ENCODE assay signal across 27 cellular contexts in genomic region chr17:46853896-46854444, GRCh38. TPM values are rescaled to one million over a fixed set of nuclear protein-coding genes. Genes with fewer than 3 reads are reported as not detected.
DNase-seq lines count a peak whose midpoint lies in the region; TF ChIP-seq lines count a peak whose summit lies in the region.
"Had no signal": no experiment of that assay in that cellular context is flagged by ENCODE, and none has a peak within 500 bp of the region (broad histone marks: within the 10 kb centered on the region; RNA-seq: fewer than 3 reads in every experiment).

No MANE protein-coding gene starts in this region.

- peak; percentile 42 for DNase-seq in EL
- DNase-seq in M059J (ENCODE audit: low read depth), result peak; percentile 50
- peak; percentile 72 for DNase-seq in epithelial cell of esophagus (ENCODE audit: low read depth)
- DNase-seq in non-pigmented ciliary epithelial cell (ENCODE audit: low read depth), result peak; percentile 14
- no peak for DNase-seq in GM10266 (ENCODE audit: extremely low spot score)
- DNase-seq in activated CD4-positive, alpha-beta T cell treated with anti-CD3 and anti-CD28 coated beads, Interleukin-2, amount 10 ng/mL, durations not matched to agents 24 days and 14 days, result no peak
- no peak for DNase-seq in progenitor cell of endocrine pancreas (ENCODE audit: low spot score, unreplicated experiment)
- DNase-seq in activated effector memory CD4-positive, alpha-beta T cell treated with Interleukin-2 at 50 U/mL for 16 hours, result no peak
- DNase-seq: activated B cell treated with CpG ODN at 0.5 μM for 24 hours; activated CD4-positive, alpha-beta T cell treated with anti-CD3 and anti-CD28 coated beads, Interleukin-2, amount 50 U/mL, for 48 hours; activated CD8-positive, alpha-beta memory T cell treated with anti-CD3 and anti-CD28 coated beads, Interleukin-2, amount 50 U/mL, for 48 hours; activated naive CD8-positive, alpha-beta T cell treated with anti-CD3 and anti-CD28 coated beads, Interleukin-2, amount 10 ng/mL, durations not matched to agents 7 days and 5 days; CD4-positive, alpha-beta memory T cell; GDM1; immature natural killer cell; left ventricle myocardium superior; mucosa of descending colon; NCI-H1092 treated with DMSO at 0.1 percent for 48 hours; NCI-H2029 treated with DMSO at 0.1 percent for 48 hours; NCI-H446; small intestine; testis had no signal

- H3K4me3 ChIP-seq in epithelial cell of esophagus (ENCODE audit: low read length), result no peak overlapping the region
- H3K4me3 ChIP-seq: mucosa of descending colon, SK-N-MC, testis had no signal

- TF ChIP-seq CTCF in epithelial cell of esophagus (IDR thresholded peaks at IDR 0.05; ENCODE audit: insufficient read depth, low read depth, low read length, missing control alignments) (no peak), GM10266 (IDR thresholded peaks at IDR 0.05; ENCODE audit: control insufficient read depth, insufficient read depth, low read depth, missing control alignments) (no peak), progenitor cell of endocrine pancreas (IDR thresholded peaks at IDR 0.05; ENCODE audit: unreplicated experiment) (no peak)

- intact Hi-C loops in activated CD4-positive, alpha-beta T cell treated with anti-CD3 and anti-CD28 coated beads, Interleukin-2, amount 10 ng/mL, durations not matched to agents 24 days and 14 days (cut with micrococcal nuclease), result no loop called here

- no peak overlapping the region for H3K27ac Mint-ChIP-seq in activated CD4-positive, alpha-beta T cell treated with anti-CD3 and anti-CD28 coated beads, Interleukin-2, amount 10 ng/mL, durations not matched to agents 24 days and 14 days
- no peak overlapping the region for H3K27ac Mint-ChIP-seq in progenitor cell of endocrine pancreas
- H3K27ac Mint-ChIP-seq: activated B cell treated with CpG ODN at 0.5 μM for 24 hours; activated naive CD8-positive, alpha-beta T cell treated with anti-CD3 and anti-CD28 coated beads, Interleukin-2, amount 10 ng/mL, durations not matched to agents 7 days and 5 days; immature natural killer cell; stimulated activated memory B cell treated with anti-CD40 and anti-IgM and Interleukin-4, amounts not matched to agents 10 μg/mL and 1 μg/mL and 100 μg/mL, for 72 hours; T-helper 2 cell treated with Interferon-gamma antibody and Interleukin-4, amounts not matched to agents 5 μg/mL and 100 μg/mL, for 36 hours had no signal

- H3K27me3 Mint-ChIP-seq in activated CD4-positive, alpha-beta T cell treated with anti-CD3 and anti-CD28 coated beads, Interleukin-2, amount 10 ng/mL, durations not matched to agents 24 days and 14 days, result peaks cover 60% of the 10 kb centered on the region
- H3K27me3 Mint-ChIP-seq in progenitor cell of endocrine pancreas, result peaks cover 60% of the 10 kb centered on the region

- H3K4me1 Mint-ChIP-seq in activated CD4-positive, alpha-beta T cell treated with anti-CD3 and anti-CD28 coated beads, Interleukin-2, amount 10 ng/mL, durations not matched to agents 24 days and 14 days, result no peaks in the 10 kb centered on the region
- H3K4me1 Mint-ChIP-seq in progenitor cell of endocrine pancreas (ENCODE audit: low read depth), result no peaks in the 10 kb centered on the region

- no peaks in the 10 kb centered on the region for H3K36me3 Mint-ChIP-seq in activated CD4-positive, alpha-beta T cell treated with anti-CD3 and anti-CD28 coated beads, Interleukin-2, amount 10 ng/mL, durations not matched to agents 24 days and 14 days (ENCODE audit: low read depth)
- H3K36me3 Mint-ChIP-seq in progenitor cell of endocrine pancreas (ENCODE audit: insufficient read depth), result no peaks in the 10 kb centered on the region
- H3K36me3 Mint-ChIP-seq: activated naive CD8-positive, alpha-beta T cell treated with anti-CD3 and anti-CD28 coated beads, Interleukin-2, amount 10 ng/mL, durations not matched to agents 7 days and 5 days; CD4-positive, alpha-beta memory T cell; immature natural killer cell; stimulated activated memory B cell treated with anti-CD40 and anti-IgM and Interleukin-4, amounts not matched to agents 10 μg/mL and 1 μg/mL and 100 μg/mL, for 72 hours had no signal

- no peak overlapping the region for H3K4me3 Mint-ChIP-seq in activated CD4-positive, alpha-beta T cell treated with anti-CD3 and anti-CD28 coated beads, Interleukin-2, amount 10 ng/mL, durations not matched to agents 24 days and 14 days
- H3K4me3 Mint-ChIP-seq in progenitor cell of endocrine pancreas (ENCODE audit: low read depth), result no peak overlapping the region
- H3K4me3 Mint-ChIP-seq: activated B cell treated with CpG ODN at 0.5 μM for 24 hours; activated naive CD8-positive, alpha-beta T cell treated with anti-CD3 and anti-CD28 coated beads, Interleukin-2, amount 10 ng/mL, durations not matched to agents 7 days and 5 days; CD4-positive, alpha-beta memory T cell; immature natural killer cell; stimulated activated memory B cell treated with anti-CD40 and anti-IgM and Interleukin-4, amounts not matched to agents 10 μg/mL and 1 μg/mL and 100 μg/mL, for 72 hours; T-helper 2 cell treated with Interferon-gamma antibody and Interleukin-4, amounts not matched to agents 5 μg/mL and 100 μg/mL, for 36 hours had no signal

- no peaks in the 10 kb centered on the region for H3K9me3 Mint-ChIP-seq in activated CD4-positive, alpha-beta T cell treated with anti-CD3 and anti-CD28 coated beads, Interleukin-2, amount 10 ng/mL, durations not matched to agents 24 days and 14 days
- H3K9me3 Mint-ChIP-seq in progenitor cell of endocrine pancreas (ENCODE audit: low read depth), result no peaks in the 10 kb centered on the region
- H3K9me3 Mint-ChIP-seq: activated B cell treated with CpG ODN at 0.5 μM for 24 hours; activated naive CD8-positive, alpha-beta T cell treated with anti-CD3 and anti-CD28 coated beads, Interleukin-2, amount 10 ng/mL, durations not matched to agents 7 days and 5 days; immature natural killer cell; T-helper 2 cell treated with Interferon-gamma antibody and Interleukin-4, amounts not matched to agents 5 μg/mL and 100 μg/mL, for 36 hours had no signal

RNA-seq across cellular contexts. Expression of gene WNT9B, which starts 2.6 kb away (rescaled TPM):
- total RNA-seq in M059J (2014; rRNA removed; shearing (Covaris generic)), result not detected in 2 replicates
- not detected in 2 replicates for total RNA-seq in activated CD4-positive, alpha-beta T cell treated with anti-CD3 and anti-CD28 coated beads, Interleukin-2, amount 10 ng/mL, durations not matched to agents 24 days and 14 days
- total RNA-seq in progenitor cell of endocrine pancreas, result 0.98 and 2.4 TPM in 2 replicates
- total RNA-seq: activated B cell treated with CpG ODN at 0.5 μM for 24 hours; activated naive CD8-positive, alpha-beta T cell treated with anti-CD3 and anti-CD28 coated beads, Interleukin-2, amount 10 ng/mL, durations not matched to agents 7 days and 5 days; CD4-positive, alpha-beta memory T cell; HepG2; RPMI7951 had no signal

RNA-seq across cellular contexts. Expression of gene WNT3, which starts 35.5 kb away (rescaled TPM):
- 5.0 and 5.3 TPM in 2 replicates for total RNA-seq in M059J (2014; rRNA removed; shearing (Covaris generic))
- 0.05 and 0.07 TPM in 2 replicates for total RNA-seq in activated CD4-positive, alpha-beta T cell treated with anti-CD3 and anti-CD28 coated beads, Interleukin-2, amount 10 ng/mL, durations not matched to agents 24 days and 14 days
- 7.2 and 8.1 TPM in 2 replicates for total RNA-seq in progenitor cell of endocrine pancreas
- total RNA-seq: activated naive CD8-positive, alpha-beta T cell treated with anti-CD3 and anti-CD28 coated beads, Interleukin-2, amount 10 ng/mL, durations not matched to agents 7 days and 5 days; CD4-positive, alpha-beta memory T cell had no signal

Comparison
In these comparisons a context has a peak if more than half of its experiments do, and no peak if none do; other contexts are left out.
1. DNase-seq: peak in EL (single experiment), M059J (single experiment), epithelial cell of esophagus (single experiment) and non-pigmented ciliary epithelial cell (single experiment); none in GM10266 (single experiment), activated CD4-positive, alpha-beta T cell treated with anti-CD3 and anti-CD28 coated beads, Interleukin-2, amount 10 ng/mL, durations not matched to agents 24 days and 14 days (single experiment), progenitor cell of endocrine pancreas (single experiment) and activated effector memory CD4-positive, alpha-beta T cell treated with Interleukin-2 at 50 U/mL for 16 hours (single experiment).